Comparison of ENCODE assay signal across 17 cellular contexts in the genomic region with DNA sequence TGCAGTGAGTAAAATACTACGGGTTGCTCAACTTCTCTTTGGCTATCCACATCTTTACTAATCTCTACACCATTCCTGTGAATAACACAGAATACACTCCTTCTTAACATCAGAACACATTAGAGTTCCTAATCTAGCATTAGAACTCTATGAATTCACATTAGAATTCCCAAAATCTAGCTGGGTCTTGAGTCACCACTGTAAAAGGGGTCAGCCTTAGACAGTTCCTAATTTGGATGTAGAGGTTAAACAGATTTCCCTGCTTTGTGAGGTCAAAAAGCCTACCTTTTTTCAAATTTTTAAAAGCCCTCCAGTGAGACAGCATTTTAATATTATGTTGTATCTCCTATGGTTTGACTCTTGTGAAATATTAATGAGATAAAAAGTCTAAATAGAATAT. TPM values are rescaled to one million over a fixed set of nuclear protein-coding genes. Genes with fewer than 3 reads are reported as not detected.
DNase-seq lines count a peak whose midpoint lies in the region; ATAC-seq, FAIRE-seq and TF ChIP-seq lines count a peak whose summit lies in the region.
"Had no signal": no experiment of that assay in that cellular context is flagged by ENCODE, and none has a peak within 500 bp of the region (broad histone marks: within the 10 kb centered on the region; RNA-seq: fewer than 3 reads in every experiment).

No MANE protein-coding gene starts in this region.

- H3K9me3 ChIP-seq in Loucy (ENCODE audit: insufficient read depth, low read depth, low read length) = no peaks in the 10 kb centered on the region
- H3K9me3 ChIP-seq: testis had no signal

- H3K27me3 ChIP-seq in Loucy (ENCODE audit: insufficient read depth, low read length, poor library complexity, severe bottlenecking) = no peaks in the 10 kb centered on the region
- H3K27me3 ChIP-seq: testis had no signal

- H3K36me3 Mint-ChIP-seq in activated CD8-positive, alpha-beta memory T cell treated with anti-CD3 and anti-CD28 coated beads, Interleukin-2, amount 10 ng/mL, durations not matched to agents 7 days and 5 days = peaks cover 83% of the 10 kb centered on the region
- H3K36me3 Mint-ChIP-seq in activated naive CD8-positive, alpha-beta T cell treated with anti-CD3 and anti-CD28 coated beads, Interleukin-2, amount 50 U/mL, for 24 hours (ENCODE audit: low read depth) = peaks cover 92% of the 10 kb centered on the region
- H3K36me3 Mint-ChIP-seq in progenitor cell of endocrine pancreas (ENCODE audit: insufficient read depth) = peaks cover 55% of the 10 kb centered on the region

- peaks cover 100% of the 10 kb centered on the region for H3K79me2 ChIP-seq in Loucy (ENCODE audit: insufficient read depth, low read length)

- H3K4me1 Mint-ChIP-seq in activated CD8-positive, alpha-beta memory T cell treated with anti-CD3 and anti-CD28 coated beads, Interleukin-2, amount 10 ng/mL, durations not matched to agents 7 days and 5 days = peaks cover 83% of the 10 kb centered on the region
- H3K4me1 Mint-ChIP-seq in activated naive CD8-positive, alpha-beta T cell treated with anti-CD3 and anti-CD28 coated beads, Interleukin-2, amount 50 U/mL, for 24 hours = peaks cover 90% of the 10 kb centered on the region
- peaks cover 58% of the 10 kb centered on the region for H3K4me1 Mint-ChIP-seq in progenitor cell of endocrine pancreas (ENCODE audit: low read depth)

- TF ChIP-seq POLR2A in GM12891 (IDR thresholded peaks at IDR 0.05; ENCODE audit: low read depth, low read length) = no peak; the same call in 1 of the 2 replicates

- no peak overlapping the region for H3K9ac ChIP-seq in Loucy (ENCODE audit: low read depth, low read length, poor library complexity, severe bottlenecking)

- no peaks in the 10 kb centered on the region for H3K27me3 Mint-ChIP-seq in activated CD8-positive, alpha-beta memory T cell treated with anti-CD3 and anti-CD28 coated beads, Interleukin-2, amount 10 ng/mL, durations not matched to agents 7 days and 5 days
- H3K27me3 Mint-ChIP-seq in activated naive CD8-positive, alpha-beta T cell treated with anti-CD3 and anti-CD28 coated beads, Interleukin-2, amount 50 U/mL, for 24 hours = no peaks in the 10 kb centered on the region
- no peaks in the 10 kb centered on the region for H3K27me3 Mint-ChIP-seq in progenitor cell of endocrine pancreas

- TF ChIP-seq CTCF in Loucy (conservative IDR thresholded peaks at IDR 0.05; ENCODE audit: low read length) (no peak), progenitor cell of endocrine pancreas (IDR thresholded peaks at IDR 0.05; ENCODE audit: unreplicated experiment) (no peak)

- DNase-seq in activated CD8-positive, alpha-beta memory T cell treated with anti-CD3 and anti-CD28 coated beads, Interleukin-2, amount 10 ng/mL, durations not matched to agents 7 days and 5 days = no peak
- no peak for DNase-seq in activated CD8-positive, alpha-beta memory T cell treated with anti-CD3 and anti-CD28 coated beads, Interleukin-2, amount 50 U/mL, for 4 hours
- no peak for DNase-seq in activated naive CD8-positive, alpha-beta T cell treated with anti-CD3 and anti-CD28 coated beads, Interleukin-2, amount 50 U/mL, for 24 hours
- DNase-seq in progenitor cell of endocrine pancreas (ENCODE audit: low spot score, unreplicated experiment) (no peak), GM12891 (ENCODE audit: insufficient read length, low spot score) (no peak), SKM-1 treated with dmso at 0.1 percent for 144 hours (lab: John Stamatoyannopoulos, UW; ENCODE audit: unreplicated experiment) (no peak), hippocampal formation (lab: John Stamatoyannopoulos, UW) (no peak)
- DNase-seq: activated CD4-positive, alpha-beta T cell treated with anti-CD3 and anti-CD28 coated beads, Interleukin-2, amount 50 U/mL, for 48 hours; amniotic stem cell; dermis blood vessel endothelial cell; DMS153; NCI-H1417; occipital lobe; PC-3; small intestine; testis had no signal

- CTCF ChIA-PET in activated CD8-positive, alpha-beta memory T cell treated with anti-CD3 and anti-CD28 coated beads, Interleukin-2, amount 10 ng/mL, durations not matched to agents 7 days and 5 days (lab: Charles Lee) = interaction anchor here (1.5 kb wide), 1 partner anchor 22 kb away, joined by 5 read pairs; no protein-coding TSS in a partner anchor

- FAIRE-seq in GM12891 (lab: Jason Lieb, UNC) = no peak
- FAIRE-seq: small intestine had no signal

- H3K27ac Mint-ChIP-seq in activated CD8-positive, alpha-beta memory T cell treated with anti-CD3 and anti-CD28 coated beads, Interleukin-2, amount 10 ng/mL, durations not matched to agents 7 days and 5 days = peak overlapping the region; percentile 33
- peak overlapping the region; percentile 100 for H3K27ac Mint-ChIP-seq in activated naive CD8-positive, alpha-beta T cell treated with anti-CD3 and anti-CD28 coated beads, Interleukin-2, amount 50 U/mL, for 24 hours
- peak overlapping the region; percentile 87 for H3K27ac Mint-ChIP-seq in progenitor cell of endocrine pancreas

- H3K4me1 ChIP-seq in Loucy (ENCODE audit: insufficient read depth, low read length, poor library complexity, severe bottlenecking) = peaks cover 76% of the 10 kb centered on the region

- peak overlapping the region; percentile 42 for H3K4me3 Mint-ChIP-seq in activated CD8-positive, alpha-beta memory T cell treated with anti-CD3 and anti-CD28 coated beads, Interleukin-2, amount 10 ng/mL, durations not matched to agents 7 days and 5 days
- peak overlapping the region; percentile 100 for H3K4me3 Mint-ChIP-seq in activated naive CD8-positive, alpha-beta T cell treated with anti-CD3 and anti-CD28 coated beads, Interleukin-2, amount 50 U/mL, for 24 hours
- H3K4me3 Mint-ChIP-seq in progenitor cell of endocrine pancreas (ENCODE audit: low read depth) = no peak overlapping the region

- H3K9me3 Mint-ChIP-seq in activated CD8-positive, alpha-beta memory T cell treated with anti-CD3 and anti-CD28 coated beads, Interleukin-2, amount 10 ng/mL, durations not matched to agents 7 days and 5 days (ENCODE audit: low read depth) = no peaks in the 10 kb centered on the region
- H3K9me3 Mint-ChIP-seq in activated naive CD8-positive, alpha-beta T cell treated with anti-CD3 and anti-CD28 coated beads, Interleukin-2, amount 50 U/mL, for 24 hours = no peaks in the 10 kb centered on the region
- no peaks in the 10 kb centered on the region for H3K9me3 Mint-ChIP-seq in progenitor cell of endocrine pancreas (ENCODE audit: low read depth)

- no peaks in the 10 kb centered on the region for H3K9me2 ChIP-seq in Loucy (replicated peaks; ENCODE audit: low read depth, low read length)

- no peak overlapping the region for H2AFZ ChIP-seq in Loucy (ENCODE audit: low read length)

- no peak for ATAC-seq in activated CD8-positive, alpha-beta memory T cell treated with anti-CD3 and anti-CD28 coated beads, Interleukin-2, amount 10 ng/mL, durations not matched to agents 7 days and 5 days
- no peak for ATAC-seq in activated naive CD8-positive, alpha-beta T cell treated with anti-CD3 and anti-CD28 coated beads, Interleukin-2, amount 50 U/mL, for 24 hours
- ATAC-seq: PC-3 had no signal

- peaks cover 96% of the 10 kb centered on the region for H4K20me1 ChIP-seq in Loucy (ENCODE audit: insufficient read depth, low read length, poor library complexity, severe bottlenecking)

- H3K4me2 ChIP-seq in Loucy (ENCODE audit: low read depth, low read length, poor library complexity, severe bottlenecking) = peak overlapping the region; percentile 98

- H3K36me3 ChIP-seq in Loucy (ENCODE audit: insufficient read depth, low read length) = peaks cover 75% of the 10 kb centered on the region

- H3K4me3 ChIP-seq in Loucy (ENCODE audit: low read length, poor library complexity, severe bottlenecking) = peak overlapping the region; percentile 95
- H3K4me3 ChIP-seq: testis had no signal

- H3F3A ChIP-seq in Loucy (ENCODE audit: low read depth) = peaks cover 7% of the 10 kb centered on the region; the same call in 1 of the 2 replicates

TF ChIP-seq in GM12891, 5 proteins besides CTCF, POLR2A, EP300 and RAD21:
- TF ChIP-seq PAX5 (IDR thresholded peaks at IDR 0.05; ENCODE audit: insufficient read depth, low read length, severe bottlenecking) (no peak), POU2F2 (IDR thresholded peaks at IDR 0.05; ENCODE audit: low read depth, low read length) (no peak), SPI1 (IDR thresholded peaks at IDR 0.05; ENCODE audit: low read depth, low read length) (no peak), TAF1 (IDR thresholded peaks at IDR 0.05; ENCODE audit: low read depth, low read length) (no peak)
TF ChIP-seq in GM12891: peak in this region for 0.

RNA-seq across cellular contexts. Expression of a gene that starts 7.4 kb away (rescaled TPM):
- 100 to 1,000 TPM; 718 to 921 TPM for total RNA-seq in activated CD8-positive, alpha-beta memory T cell treated with anti-CD3 and anti-CD28 coated beads, Interleukin-2, amount 10 ng/mL, durations not matched to agents 7 days and 5 days
- 676 and 690 TPM in 2 replicates for total RNA-seq in progenitor cell of endocrine pancreas
- polyA plus RNA-seq in GM12891 (2012; ENCODE audit: low read depth, missing spikeins) = 626 TPM

RNA-seq across cellular contexts. Expression of a gene that starts 18.1 kb away (rescaled TPM):
- not detected for total RNA-seq in activated CD8-positive, alpha-beta memory T cell treated with anti-CD3 and anti-CD28 coated beads, Interleukin-2, amount 10 ng/mL, durations not matched to agents 7 days and 5 days
- 0.19 and 0.58 TPM in 2 replicates for total RNA-seq in progenitor cell of endocrine pancreas
- polyA plus RNA-seq in GM12891 (2012; ENCODE audit: low read depth, missing spikeins) = 0.13 TPM
- total RNA-seq: dermis blood vessel endothelial cell had no signal

Comparison
In these comparisons a context has a peak if more than half of its experiments do, and no peak if none do; other contexts are left out.
1. H3K27ac Mint-ChIP-seq: peak in every context shown above with its lines; median percentile 100 in activated naive CD8-positive, alpha-beta T cell treated with anti-CD3 and anti-CD28 coated beads, Interleukin-2, amount 50 U/mL, for 24 hours; 87 in progenitor cell of endocrine pancreas; 33 in activated CD8-positive, alpha-beta memory T cell treated with anti-CD3 and anti-CD28 coated beads, Interleukin-2, amount 10 ng/mL, durations not matched to agents 7 days and 5 days.